Comparison of ENCODE assay signal across 16 cellular contexts in the genomic region with DNA sequence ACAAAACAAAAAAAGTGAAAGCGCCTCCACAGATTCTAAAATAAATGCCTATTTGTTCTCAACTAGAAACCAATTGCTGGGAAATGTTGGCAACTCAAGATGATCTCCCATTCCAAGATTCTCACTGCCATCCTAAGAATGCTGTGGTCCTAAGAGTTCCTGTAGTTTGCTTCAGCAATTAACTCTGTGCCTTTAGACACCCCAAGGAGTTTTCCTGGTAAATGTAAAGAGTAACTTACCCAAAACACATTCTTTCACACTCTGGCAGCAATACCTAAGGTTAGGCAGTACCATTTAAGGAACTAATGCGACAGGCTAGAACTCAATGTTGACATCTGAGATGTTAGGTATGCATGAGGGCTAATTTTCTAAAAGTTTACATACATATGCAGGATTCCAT.
"Had no signal": no experiment of that assay in that cellular context is flagged by ENCODE, and none has a peak within 500 bp of the region (broad histone marks: within the 10 kb centered on the region; RNA-seq: fewer than 3 reads in every experiment).

No MANE protein-coding gene starts in this region.

- H3K36me3 Mint-ChIP-seq: activated CD4-positive, alpha-beta memory T cell treated with anti-CD3 and anti-CD28 coated beads for 36 hours; neural progenitor cell had no signal

- H3K27me3 ChIP-seq: ascending aorta, neural progenitor cell, pancreas, testis had no signal

- H3K4me3 Mint-ChIP-seq: activated CD4-positive, alpha-beta memory T cell treated with anti-CD3 and anti-CD28 coated beads for 36 hours; activated naive CD8-positive, alpha-beta T cell treated with anti-CD3 and anti-CD28 coated beads, Interleukin-2, amount 10 ng/mL, durations not matched to agents 7 days and 5 days; neural progenitor cell; stimulated activated naive CD8-positive, alpha-beta T cell treated with anti-CD3 and anti-CD28 coated beads, Interleukin-15, Interleukin-2, amounts not matched to agents 100 ng/mL and 50 ng/mL, for 24 hours had no signal

- H3K27me3 Mint-ChIP-seq: activated CD4-positive, alpha-beta memory T cell treated with anti-CD3 and anti-CD28 coated beads for 36 hours; activated naive CD8-positive, alpha-beta T cell treated with anti-CD3 and anti-CD28 coated beads, Interleukin-2, amount 10 ng/mL, durations not matched to agents 7 days and 5 days; stimulated activated naive CD8-positive, alpha-beta T cell treated with anti-CD3 and anti-CD28 coated beads, Interleukin-15, Interleukin-2, amounts not matched to agents 100 ng/mL and 50 ng/mL, for 24 hours had no signal

- H3K27ac ChIP-seq: ascending aorta, coronary artery, neural progenitor cell, pancreas, testis had no signal

- DNase-seq: activated CD4-positive, alpha-beta memory T cell treated with anti-CD3 and anti-CD28 coated beads for 36 hours; activated gamma-delta T cell; activated naive CD8-positive, alpha-beta T cell treated with anti-CD3 and anti-CD28 coated beads, Interleukin-2, amount 10 ng/mL, durations not matched to agents 7 days and 5 days; activated T-cell treated with anti-CD3 and anti-CD28 coated beads, Interleukin-2, amount 50 U/mL, for 48 hours; effector CD8-positive, alpha-beta T cell; hippocampal formation; kidney glomerular epithelial cell; midbrain; pancreas; stimulated activated CD4-positive, alpha-beta T cell treated with anti-CD3 and anti-CD28 coated beads, Interleukin-4, amount 100 ng/mL, for 1 hour; stimulated activated CD8-positive, alpha-beta memory T cell treated with anti-CD3 and anti-CD28 coated beads, Interleukin-4, amount 100 ng/mL, for 48 hours; testis had no signal

- H3K27ac Mint-ChIP-seq: activated CD4-positive, alpha-beta memory T cell treated with anti-CD3 and anti-CD28 coated beads for 36 hours; activated naive CD8-positive, alpha-beta T cell treated with anti-CD3 and anti-CD28 coated beads, Interleukin-2, amount 10 ng/mL, durations not matched to agents 7 days and 5 days; neural progenitor cell; stimulated activated naive CD8-positive, alpha-beta T cell treated with anti-CD3 and anti-CD28 coated beads, Interleukin-15, Interleukin-2, amounts not matched to agents 100 ng/mL and 50 ng/mL, for 24 hours had no signal

- H3K4me2 ChIP-seq: neural progenitor cell had no signal

- H3K9me3 Mint-ChIP-seq: stimulated activated naive CD8-positive, alpha-beta T cell treated with anti-CD3 and anti-CD28 coated beads, Interleukin-15, Interleukin-2, amounts not matched to agents 100 ng/mL and 50 ng/mL, for 24 hours had no signal

- ATAC-seq: pancreas had no signal

- H3K36me3 ChIP-seq: ascending aorta, neural progenitor cell, pancreas had no signal

- H3K9ac ChIP-seq: neural progenitor cell had no signal

- H2AFZ ChIP-seq: neural progenitor cell had no signal

- H3K9me3 ChIP-seq: ascending aorta, pancreas, testis had no signal

- H3K4me1 ChIP-seq: pancreas had no signal

- H3K4me3 ChIP-seq: ascending aorta, coronary artery, neural progenitor cell, pancreas, testis had no signal
